8 cellular contexts compared by ENCODE assay signal in genomic region chr3:8768364-8769087, GRCh38. TPM values are rescaled to one million over a fixed set of nuclear protein-coding genes. Genes with fewer than 3 reads are reported as not detected.
DNase-seq lines count a peak whose midpoint lies in the region; ATAC-seq and TF ChIP-seq lines count a peak whose summit lies in the region.

No MANE protein-coding gene starts in this region.

- peak overlapping the region; percentile 30 for H3K4me3 Mint-ChIP-seq in natural killer cell treated with Interleukin-12 subunit alpha and Interleukin-12 subunit beta and Interleukin-15 and Interleukin-18, amount 100 ng/mL, for 72 hours
- no peak overlapping the region for H3K4me3 Mint-ChIP-seq in natural killer cell
- peak overlapping the region; percentile 79 to 83 for H3K4me3 Mint-ChIP-seq in activated T-cell treated with anti-CD3 and anti-CD28 coated beads, Interleukin-2, amount 50 U/mL, for 72 hours

- no peak for DNase-seq in natural killer cell treated with Interleukin-12 subunit alpha and Interleukin-12 subunit beta and Interleukin-15 and Interleukin-18, amount 100 ng/mL, for 72 hours (ENCODE audit: low spot score)
- DNase-seq in natural killer cell (no peak), left kidney (ENCODE audit: low read depth, low spot score) (peak; percentile 27), SIG-M5 (lab: John Stamatoyannopoulos, UW) (no peak), NCI-H446 treated with DMSO at 0.1 percent for 48 hours (lab: John Stamatoyannopoulos, UW) (no peak)
- peak; percentile 6 to 10 for DNase-seq in activated T-cell treated with anti-CD3 and anti-CD28 coated beads, Interleukin-2, amount 50 U/mL, for 72 hours
- no peak for DNase-seq in stimulated activated CD4-positive, alpha-beta T cell treated with anti-CD3 and anti-CD28 coated beads, Interleukin-4, amount 100 ng/mL, for 4 hours

- no peak for ATAC-seq in natural killer cell treated with Interleukin-12 subunit alpha and Interleukin-12 subunit beta and Interleukin-15 and Interleukin-18, amount 100 ng/mL, for 72 hours
- ATAC-seq in natural killer cell (no peak), HG02938 (IDR thresholded peaks at IDR 0.05; ENCODE audit: unreplicated experiment) (peak; percentile 23)
- peak in 1 of 2 donors; percentile 7 for ATAC-seq in activated T-cell treated with anti-CD3 and anti-CD28 coated beads, Interleukin-2, amount 50 U/mL, for 72 hours (replicated peaks in 1 of 2)

- H3K9me3 Mint-ChIP-seq in natural killer cell treated with Interleukin-12 subunit alpha and Interleukin-12 subunit beta and Interleukin-15 and Interleukin-18, amount 100 ng/mL, for 72 hours: no peaks in the 10 kb centered on the region
- no peaks in the 10 kb centered on the region for H3K9me3 Mint-ChIP-seq in natural killer cell
- H3K9me3 Mint-ChIP-seq in activated T-cell treated with anti-CD3 and anti-CD28 coated beads, Interleukin-2, amount 50 U/mL, for 72 hours: no peaks in the 10 kb centered on the region

- no peaks in the 10 kb centered on the region for H3K36me3 Mint-ChIP-seq in natural killer cell treated with Interleukin-12 subunit alpha and Interleukin-12 subunit beta and Interleukin-15 and Interleukin-18, amount 100 ng/mL, for 72 hours
- H3K36me3 Mint-ChIP-seq in natural killer cell: no peaks in the 10 kb centered on the region
- no peaks in the 10 kb centered on the region for H3K36me3 Mint-ChIP-seq in activated T-cell treated with anti-CD3 and anti-CD28 coated beads, Interleukin-2, amount 50 U/mL, for 72 hours (ENCODE audit: insufficient read depth in 2 of 2)

- H3K4me1 Mint-ChIP-seq in natural killer cell treated with Interleukin-12 subunit alpha and Interleukin-12 subunit beta and Interleukin-15 and Interleukin-18, amount 100 ng/mL, for 72 hours (ENCODE audit: low read depth in 2 of 2): peaks cover 3 to 13% of the 10 kb centered on the region in 2 donors
- peaks cover 13% of the 10 kb centered on the region in 2 donors for H3K4me1 Mint-ChIP-seq in natural killer cell
- H3K4me1 Mint-ChIP-seq in activated T-cell treated with anti-CD3 and anti-CD28 coated beads, Interleukin-2, amount 50 U/mL, for 72 hours (ENCODE audit: low read depth): peaks cover 18% of the 10 kb centered on the region

- no peak for TF ChIP-seq CTCF in natural killer cell (IDR thresholded peaks at IDR 0.05)

- H3K27ac Mint-ChIP-seq in natural killer cell treated with Interleukin-12 subunit alpha and Interleukin-12 subunit beta and Interleukin-15 and Interleukin-18, amount 100 ng/mL, for 72 hours: no peak overlapping the region
- no peak overlapping the region for H3K27ac Mint-ChIP-seq in natural killer cell
- H3K27ac Mint-ChIP-seq in activated T-cell treated with anti-CD3 and anti-CD28 coated beads, Interleukin-2, amount 50 U/mL, for 72 hours: no peak overlapping the region

- intact Hi-C loops in natural killer cell (cut with micrococcal nuclease): no loop called here

- H3K27me3 Mint-ChIP-seq in natural killer cell treated with Interleukin-12 subunit alpha and Interleukin-12 subunit beta and Interleukin-15 and Interleukin-18, amount 100 ng/mL, for 72 hours: peaks cover 29 to 30% of the 10 kb centered on the region in 2 donors
- H3K27me3 Mint-ChIP-seq in natural killer cell (ENCODE audit: low read depth in 2 of 2): peaks cover 16 to 35% of the 10 kb centered on the region in 2 donors
- peaks cover 34% of the 10 kb centered on the region for H3K27me3 Mint-ChIP-seq in activated T-cell treated with anti-CD3 and anti-CD28 coated beads, Interleukin-2, amount 50 U/mL, for 72 hours (ENCODE audit: low read depth)

RNA-seq across cellular contexts. Expression of gene OXTR, which starts 0.9 kb away (rescaled TPM):
- total RNA-seq in natural killer cell treated with Interleukin-12 subunit alpha and Interleukin-12 subunit beta and Interleukin-15 and Interleukin-18, amount 100 ng/mL, for 72 hours: 1 to 10 TPM; 1.8 to 2.7 TPM
- under 1 TPM; 0.14 to 0.33 (median 0.16) TPM for total RNA-seq in natural killer cell
- 1 to 10 TPM in 1 of 2 donors, under 1 TPM in 1; 0.62 to 1.5 TPM for total RNA-seq in activated T-cell treated with anti-CD3 and anti-CD28 coated beads, Interleukin-2, amount 50 U/mL, for 72 hours

RNA-seq across cellular contexts. Expression of gene CAV3, which starts 34.9 kb away (rescaled TPM):
- total RNA-seq in natural killer cell treated with Interleukin-12 subunit alpha and Interleukin-12 subunit beta and Interleukin-15 and Interleukin-18, amount 100 ng/mL, for 72 hours: not detected
- total RNA-seq in natural killer cell: not detected
- not detected for total RNA-seq in activated T-cell treated with anti-CD3 and anti-CD28 coated beads, Interleukin-2, amount 50 U/mL, for 72 hours

Comparison
In these comparisons a context has a peak if more than half of its experiments do, and no peak if none do; other contexts are left out.
1. DNase-seq: peak in activated T-cell treated with anti-CD3 and anti-CD28 coated beads, Interleukin-2, amount 50 U/mL, for 72 hours (2 of 2) and left kidney (single experiment); none in natural killer cell treated with Interleukin-12 subunit alpha and Interleukin-12 subunit beta and Interleukin-15 and Interleukin-18, amount 100 ng/mL, for 72 hours (single experiment), natural killer cell (single experiment), SIG-M5 (single experiment), stimulated activated CD4-positive, alpha-beta T cell treated with anti-CD3 and anti-CD28 coated beads, Interleukin-4, amount 100 ng/mL, for 4 hours (0 of 2) and NCI-H446 treated with DMSO at 0.1 percent for 48 hours (single experiment).